ENCODE assay signal across 23 cellular contexts in the genomic region with DNA sequence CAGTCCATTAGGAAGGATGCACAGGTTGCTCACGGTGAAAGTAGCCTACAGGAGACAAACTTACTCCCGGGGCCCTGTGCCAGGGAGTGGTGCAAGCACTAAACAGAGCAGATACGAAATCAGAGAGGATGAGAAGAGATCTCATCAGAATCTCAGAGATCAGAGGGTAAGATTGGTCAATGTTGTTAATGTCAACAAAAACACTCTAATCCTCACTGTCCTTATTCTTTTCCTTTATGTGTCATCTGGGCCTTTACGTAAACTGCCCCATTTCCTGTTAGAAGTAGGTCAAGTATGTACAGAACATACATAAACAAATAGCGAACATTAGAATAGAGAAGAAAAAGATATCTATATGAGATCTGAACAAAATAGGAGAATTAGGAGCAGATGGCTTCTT.
"Had no signal": no experiment of that assay in that cellular context is flagged by ENCODE, and none has a peak within 500 bp of the region (broad histone marks: within the 10 kb centered on the region; RNA-seq: fewer than 3 reads in every experiment).

No MANE protein-coding gene starts in this region.

- H3K27ac ChIP-seq: adrenal gland, esophagus squamous epithelium, gastroesophageal sphincter, right lobe of liver, skin epidermis, stomach, suprapubic skin, tibial nerve had no signal

- H3K27me3 ChIP-seq: adrenal gland, esophagus squamous epithelium, gastroesophageal sphincter, right lobe of liver, stomach, suprapubic skin, tibial nerve had no signal

- H3K9me3 ChIP-seq: adrenal gland, gastroesophageal sphincter, mucosa of descending colon, right lobe of liver, suprapubic skin, tibial nerve had no signal

- H3K4me3 ChIP-seq: adrenal gland, esophagus squamous epithelium, gastroesophageal sphincter, mucosa of descending colon, right lobe of liver, skin epidermis, stomach, suprapubic skin, tibial nerve had no signal

- FAIRE-seq: astrocyte, colon, TTC549 had no signal

- DNase-seq: activated CD4-positive, alpha-beta T cell treated with anti-CD3 and anti-CD28 coated beads for 1 hour; activated T-cell treated with anti-CD3 and anti-CD28 coated beads, Interleukin-2, amount 50 U/mL, for 1 hour; adrenal gland; central memory CD4-positive, alpha-beta T cell; effector memory CD4-positive, alpha-beta T cell; esophagus squamous epithelium; head of caudate nucleus; islet precursor cell; left colon; mesendoderm; mucosa of descending colon; occipital lobe; posterior cingulate gyrus; right lobe of liver; stimulated activated CD4-positive, alpha-beta T cell treated with anti-CD3 and anti-CD28 coated beads, Interleukin-2, amount 100 ng/mL, for 24 hours; stomach had no signal

- H3K36me3 ChIP-seq: adrenal gland, esophagus squamous epithelium, right lobe of liver, suprapubic skin had no signal

- H3K4me1 ChIP-seq: adrenal gland, esophagus squamous epithelium, gastroesophageal sphincter, right lobe of liver, stomach, suprapubic skin, tibial nerve had no signal
